In the genomic region with DNA sequence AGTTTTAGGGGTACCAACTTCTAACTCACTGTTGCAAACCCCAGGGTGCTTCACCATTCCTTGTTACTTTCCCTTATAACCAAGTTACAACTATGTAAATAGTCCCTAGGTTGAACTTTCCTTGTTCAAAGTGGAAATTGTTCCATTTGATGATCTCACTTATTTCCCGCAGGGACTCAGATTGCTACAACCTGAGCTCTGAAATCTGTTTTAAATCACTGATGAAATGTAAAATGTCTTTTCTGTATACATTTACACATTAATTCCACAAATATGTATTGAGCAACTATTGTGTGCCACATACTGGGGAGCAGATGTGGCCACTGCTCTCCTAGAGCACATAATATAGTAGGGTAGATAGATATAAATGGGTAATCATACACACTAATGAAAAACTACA, we compare ENCODE assay signal across 20 cellular contexts.
DNase-seq lines count a peak whose midpoint lies in the region; ATAC-seq and TF ChIP-seq lines count a peak whose summit lies in the region.
"Had no signal": no experiment of that assay in that cellular context is flagged by ENCODE, and none has a peak within 500 bp of the region (broad histone marks: within the 10 kb centered on the region; RNA-seq: fewer than 3 reads in every experiment).

No MANE protein-coding gene starts in this region.

- H3F3A ChIP-seq in SK-N-SH (replicated peaks; ENCODE audit: insufficient read depth), result peaks cover 12% of the 10 kb centered on the region

- no peaks in the 10 kb centered on the region for H3K9me2 ChIP-seq in SK-N-SH

- H3K79me2 ChIP-seq in SK-N-SH (ENCODE audit: insufficient read depth), result no peaks in the 10 kb centered on the region

- no peak overlapping the region for H2AFZ ChIP-seq in SK-N-SH (ENCODE audit: low read depth)

- H3K27ac ChIP-seq in SK-N-SH (ENCODE audit: low read depth in 2 of 2, low read length in 1 of 2) (peak overlapping the region in 1 of 2 experiments; percentile 92; a peak in 2 of 4 replicates), stomach smooth muscle (ENCODE audit: low read length) (peak overlapping the region; percentile 8)
- H3K27ac ChIP-seq: 22Rv1, C4-2B, epithelial cell of prostate, upper lobe of left lung had no signal

- DNase-seq in SK-N-SH (no peak), astrocyte of the cerebellum (ENCODE audit: low read depth) (peak; percentile 28), fibroblast of the conjunctiva (ENCODE audit: low read depth) (peak; percentile 87), DMS79 treated with DMSO at 0.1 percent for 48 hours (lab: John Stamatoyannopoulos, UW) (no peak)
- DNase-seq: activated CD4-positive, alpha-beta memory T cell treated with anti-CD3 and anti-CD28 coated beads for 36 hours; activated CD4-positive, CD25-positive, alpha-beta regulatory T cell; amniotic stem cell; cerebellar nuclear complex; Kasumi-1; NCI-H187 treated with DMSO at 0.1 percent for 48 hours; nucleus accumbens; OCI-M1; upper lobe of left lung had no signal

- TF ChIP-seq CTCF in SK-N-SH (IDR thresholded peaks at IDR 0.05) (no peak), astrocyte of the cerebellum (IDR thresholded peaks at IDR 0.05; ENCODE audit: low read depth, low read length, missing control alignments) (no peak)

- CTCF ChIA-PET in SK-N-SH (lab: Yijun Ruan, JAX), result no interaction called here

- TF ChIP-seq RAD21 in SK-N-SH (IDR thresholded peaks at IDR 0.05; ENCODE audit: low read length), result no peak

- H4K20me1 ChIP-seq in SK-N-SH (ENCODE audit: insufficient read depth), result no peaks in the 10 kb centered on the region

- in situ Hi-C loops in astrocyte of the cerebellum (cut with HindIII; ENCODE audit: low sequenced_read_pairs), result no loop called here

- H3K9ac ChIP-seq in SK-N-SH, result no peak overlapping the region
- H3K9ac ChIP-seq in stomach smooth muscle (ENCODE audit: low read length in 2 of 2), result no peak overlapping the region

- H3K36me3 ChIP-seq in SK-N-SH (replicated peaks in 1 of 2; ENCODE audit: control insufficient read depth in 1 of 2, insufficient read depth in 2 of 2, low read length in 1 of 2) (no peaks in the 10 kb centered on the region), stomach smooth muscle (ENCODE audit: control insufficient read depth in 2 of 2, insufficient read depth in 2 of 2, low read length in 2 of 2) (no peaks in the 10 kb centered on the region)
- H3K36me3 ChIP-seq: upper lobe of left lung had no signal

- H3K27me3 ChIP-seq in SK-N-SH (ENCODE audit: insufficient read depth) (no peaks in the 10 kb centered on the region), stomach smooth muscle (ENCODE audit: control insufficient read depth in 1 of 2, insufficient read depth in 2 of 2, low read length in 2 of 2) (no peaks in the 10 kb centered on the region)
- H3K27me3 ChIP-seq: upper lobe of left lung had no signal

- H3K4me1 ChIP-seq in SK-N-SH (ENCODE audit: control insufficient read depth in 1 of 2, insufficient read depth in 2 of 2, low read depth in 1 of 2, low read length in 1 of 2) (peaks cover 0 to 18% of the 10 kb centered on the region in 2 experiments; a peak in 1 of 4 replicates), stomach smooth muscle (ENCODE audit: control insufficient read depth, insufficient read depth, low read length) (no peaks in the 10 kb centered on the region)

- H3K4me3 ChIP-seq in SK-N-SH (ENCODE audit: low read depth in 2 of 2, low read length in 1 of 2) (no peak overlapping the region), astrocyte of the cerebellum (ENCODE audit: low read depth, low read length) (no peak overlapping the region), stomach smooth muscle (ENCODE audit: low read length in 2 of 2) (no peak overlapping the region)
- H3K4me3 ChIP-seq: upper lobe of left lung had no signal

- no peak for ATAC-seq in SK-N-SH treated with all-trans-retinoic acid at 6 μM for 48 hours
- ATAC-seq in GM18858 (IDR thresholded peaks at IDR 0.05; ENCODE audit: unreplicated experiment), result no peak
- no peak for ATAC-seq in GM18505 (IDR thresholded peaks at IDR 0.05; ENCODE audit: unreplicated experiment)

- H3K9me3 ChIP-seq in SK-N-SH (no peaks in the 10 kb centered on the region), stomach smooth muscle (ENCODE audit: control insufficient read depth in 2 of 2, low read length in 2 of 2) (no peaks in the 10 kb centered on the region)
- H3K9me3 ChIP-seq: upper lobe of left lung had no signal

- no peak overlapping the region for H3K4me2 ChIP-seq in SK-N-SH

- TF ChIP-seq EP300 in SK-N-SH (IDR thresholded peaks at IDR 0.05; ENCODE audit: borderline replicate concordance in 1 of 2, low read depth in 1 of 2, low read length in 1 of 2), result no peak

- POLR2A ChIA-PET in SK-N-SH (lab: Yijun Ruan, JAX), result no interaction called here

- 50% methylated on average over 1 of the region's 1 CpG for WGBS in SK-N-SH (ENCODE audit: low lambda C conversion rate)

- TF ChIP-seq POLR2A in GM18505 (IDR thresholded peaks at IDR 0.05; ENCODE audit: borderline replicate concordance, extremely low read depth, insufficient read depth, insufficient read length), result no peak

TF ChIP-seq in SK-N-SH, 30 proteins besides CTCF, POLR2A, EP300 and RAD21:
- TF ChIP-seq REST (IDR thresholded peaks at IDR 0.05; ENCODE audit: low read depth, low read length), result no peak
- TF ChIP-seq TCF12 (IDR thresholded peaks at IDR 0.05), result peak; percentile 23; the same call in 1 of the 2 replicates
- TF ChIP-seq RCOR1 (IDR thresholded peaks at IDR 0.05; ENCODE audit: low read length), result no peak
- no peak for TF ChIP-seq NFIC (IDR thresholded peaks at IDR 0.05; ENCODE audit: borderline replicate concordance)
TF ChIP-seq in SK-N-SH: peak in this region for 1.

TF ChIP-seq in SK-N-SH treated with all-trans-retinoic acid at 6 μM for 48 hours, 23 proteins besides CTCF, POLR2A, EP300 and RAD21:
- TF ChIP-seq, protein P1, sequence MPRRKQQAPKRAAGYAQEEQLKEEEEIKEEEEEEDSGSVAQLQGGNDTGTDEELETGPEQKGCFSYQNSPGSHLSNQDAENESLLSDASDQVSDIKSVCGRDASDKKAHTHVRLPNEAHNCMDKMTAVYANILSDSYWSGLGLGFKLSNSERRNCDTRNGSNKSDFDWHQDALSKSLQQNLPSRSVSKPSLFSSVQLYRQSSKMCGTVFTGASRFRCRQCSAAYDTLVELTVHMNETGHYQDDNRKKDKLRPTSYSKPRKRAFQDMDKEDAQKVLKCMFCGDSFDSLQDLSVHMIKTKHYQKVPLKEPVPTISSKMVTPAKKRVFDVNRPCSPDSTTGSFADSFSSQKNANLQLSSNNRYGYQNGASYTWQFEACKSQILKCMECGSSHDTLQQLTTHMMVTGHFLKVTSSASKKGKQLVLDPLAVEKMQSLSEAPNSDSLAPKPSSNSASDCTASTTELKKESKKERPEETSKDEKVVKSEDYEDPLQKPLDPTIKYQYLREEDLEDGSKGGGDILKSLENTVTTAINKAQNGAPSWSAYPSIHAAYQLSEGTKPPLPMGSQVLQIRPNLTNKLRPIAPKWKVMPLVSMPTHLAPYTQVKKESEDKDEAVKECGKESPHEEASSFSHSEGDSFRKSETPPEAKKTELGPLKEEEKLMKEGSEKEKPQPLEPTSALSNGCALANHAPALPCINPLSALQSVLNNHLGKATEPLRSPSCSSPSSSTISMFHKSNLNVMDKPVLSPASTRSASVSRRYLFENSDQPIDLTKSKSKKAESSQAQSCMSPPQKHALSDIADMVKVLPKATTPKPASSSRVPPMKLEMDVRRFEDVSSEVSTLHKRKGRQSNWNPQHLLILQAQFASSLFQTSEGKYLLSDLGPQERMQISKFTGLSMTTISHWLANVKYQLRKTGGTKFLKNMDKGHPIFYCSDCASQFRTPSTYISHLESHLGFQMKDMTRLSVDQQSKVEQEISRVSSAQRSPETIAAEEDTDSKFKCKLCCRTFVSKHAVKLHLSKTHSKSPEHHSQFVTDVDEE (CRISPR knock-in tag; IDR thresholded peaks at IDR 0.05), result no peak

Comparison
In these comparisons a context has a peak if more than half of its experiments do, and no peak if none do; other contexts are left out.
1. DNase-seq: peak in astrocyte of the cerebellum (single experiment) and fibroblast of the conjunctiva (single experiment); none in SK-N-SH (single experiment) and DMS79 treated with DMSO at 0.1 percent for 48 hours (single experiment).